In the genomic region with DNA sequence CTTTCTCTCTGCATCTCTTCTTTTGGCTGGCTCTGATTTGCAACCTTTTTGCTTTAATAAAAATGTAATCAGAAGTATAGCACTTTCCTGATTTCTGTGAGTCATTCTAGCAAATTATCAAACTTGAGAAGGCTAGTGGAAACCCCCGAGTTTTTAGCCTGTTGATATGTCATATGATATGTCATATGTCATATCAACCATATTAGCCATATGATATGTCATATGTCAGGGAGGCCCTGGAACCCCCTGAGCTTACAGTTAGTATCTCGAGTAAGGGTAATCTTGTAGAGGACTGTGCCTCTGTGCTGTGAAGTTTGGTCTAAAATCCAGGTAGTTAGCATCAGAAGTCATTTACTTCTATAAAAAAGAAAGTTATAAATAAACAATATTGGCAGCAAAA, we compare ENCODE assay signal across 30 cellular contexts.
"Had no signal": no experiment of that assay in that cellular context is flagged by ENCODE, and none has a peak within 500 bp of the region (broad histone marks: within the 10 kb centered on the region; RNA-seq: fewer than 3 reads in every experiment).

No MANE protein-coding gene starts in this region.

- H3K27ac Mint-ChIP-seq: naive thymus-derived CD8-positive, alpha-beta T cell; natural killer cell treated with Interleukin-12 subunit alpha and Interleukin-12 subunit beta and Interleukin-15 and Interleukin-18, amount 100 ng/mL, for 72 hours; nephron progenitor cell; progenitor cell of endocrine pancreas; stimulated activated memory B cell treated with anti-CD40 and anti-IgM and Interleukin-4, amounts not matched to agents 10 μg/mL and 1 μg/mL and 100 μg/mL, for 72 hours; stimulated activated naive CD8-positive, alpha-beta T cell treated with anti-CD3 and anti-CD28 coated beads, Interleukin-15, amount 100 ng/mL, for 72 hours; type B pancreatic cell had no signal

- FAIRE-seq: small intestine had no signal

- H3K27ac ChIP-seq: ovary, parathyroid adenoma, psoas muscle, right lobe of liver, sigmoid colon, suprapubic skin, testis, tibial artery, transverse colon, upper lobe of right lung, uterus had no signal

- H3K9me3 ChIP-seq: ovary, psoas muscle, right lobe of liver, sigmoid colon, suprapubic skin, testis, transverse colon, upper lobe of right lung, uterus had no signal

- H3K4me1 Mint-ChIP-seq: neural crest cell; stimulated activated memory B cell treated with anti-CD40 and anti-IgM and Interleukin-4, amounts not matched to agents 10 μg/mL and 1 μg/mL and 100 μg/mL, for 72 hours had no signal

- H3K36me3 Mint-ChIP-seq: natural killer cell treated with Interleukin-12 subunit alpha and Interleukin-12 subunit beta and Interleukin-15 and Interleukin-18, amount 100 ng/mL, for 72 hours; stimulated activated memory B cell treated with anti-CD40 and anti-IgM and Interleukin-4, amounts not matched to agents 10 μg/mL and 1 μg/mL and 100 μg/mL, for 72 hours; type B pancreatic cell had no signal

- H3K27me3 ChIP-seq: ovary, right lobe of liver, sigmoid colon, suprapubic skin, testis, tibial artery, transverse colon, upper lobe of right lung, uterus had no signal

- H3K79me2 ChIP-seq: parathyroid adenoma had no signal

- H3K36me3 ChIP-seq: ovary, right lobe of liver, sigmoid colon, suprapubic skin, transverse colon, upper lobe of right lung, uterus had no signal

- ATAC-seq: naive thymus-derived CD8-positive, alpha-beta T cell; natural killer cell treated with Interleukin-12 subunit alpha and Interleukin-12 subunit beta and Interleukin-15 and Interleukin-18, amount 100 ng/mL, for 72 hours; psoas muscle; right cardiac atrium; right lobe of liver; stimulated activated memory B cell treated with anti-CD40 and anti-IgM and Interleukin-4, amounts not matched to agents 10 μg/mL and 1 μg/mL and 100 μg/mL, for 72 hours; stimulated activated naive CD8-positive, alpha-beta T cell treated with anti-CD3 and anti-CD28 coated beads, Interleukin-15, amount 100 ng/mL, for 72 hours; stimulated activated naive CD8-positive, alpha-beta T cell treated with anti-CD3 and anti-CD28 coated beads, Interleukin-15, Interleukin-2, amounts not matched to agents 100 U/mL and 50 U/mL, for 24 hours; upper lobe of right lung had no signal

- H3K4me3 ChIP-seq: ovary, psoas muscle, right lobe of liver, sigmoid colon, suprapubic skin, testis, tibial artery, transverse colon, upper lobe of right lung, uterus had no signal

- H3K27me3 Mint-ChIP-seq: natural killer cell treated with Interleukin-12 subunit alpha and Interleukin-12 subunit beta and Interleukin-15 and Interleukin-18, amount 100 ng/mL, for 72 hours; progenitor cell of endocrine pancreas; stimulated activated memory B cell treated with anti-CD40 and anti-IgM and Interleukin-4, amounts not matched to agents 10 μg/mL and 1 μg/mL and 100 μg/mL, for 72 hours; stimulated activated naive CD8-positive, alpha-beta T cell treated with anti-CD3 and anti-CD28 coated beads, Interleukin-15, amount 100 ng/mL, for 72 hours; type B pancreatic cell had no signal

- H3K4me3 Mint-ChIP-seq: naive thymus-derived CD8-positive, alpha-beta T cell; natural killer cell treated with Interleukin-12 subunit alpha and Interleukin-12 subunit beta and Interleukin-15 and Interleukin-18, amount 100 ng/mL, for 72 hours; nephron progenitor cell; neural crest cell; stimulated activated memory B cell treated with anti-CD40 and anti-IgM and Interleukin-4, amounts not matched to agents 10 μg/mL and 1 μg/mL and 100 μg/mL, for 72 hours; stimulated activated naive CD8-positive, alpha-beta T cell treated with anti-CD3 and anti-CD28 coated beads, Interleukin-15, amount 100 ng/mL, for 72 hours; type B pancreatic cell had no signal

- H2AFZ ChIP-seq: parathyroid adenoma had no signal

- H3K9ac ChIP-seq: parathyroid adenoma had no signal

- H3K4me1 ChIP-seq: parathyroid adenoma, psoas muscle, right lobe of liver, sigmoid colon, suprapubic skin, testis, tibial artery, transverse colon, upper lobe of right lung, uterus had no signal

- DNase-seq: naive thymus-derived CD8-positive, alpha-beta T cell; nephron progenitor cell; occipital lobe; ovary; posterior cingulate gyrus; psoas muscle; right cardiac atrium; right lobe of liver; sigmoid colon; small intestine; stimulated activated CD4-positive, alpha-beta T cell treated with anti-CD3 and anti-CD28 coated beads, Interleukin-15, amount 100 ng/mL, for 24 hours; stimulated activated CD4-positive, alpha-beta T cell treated with anti-CD3 and anti-CD28 coated beads, Interleukin-2, amount 100 ng/mL, for 24 hours; stimulated activated CD4-positive, alpha-beta T cell treated with anti-CD3 and anti-CD28 coated beads, Interleukin-2, amount 100 ng/mL, for 48 hours; stimulated activated CD4-positive, alpha-beta T cell treated with anti-CD3 and anti-CD28 coated beads, Interleukin-4, amount 100 ng/mL, for 24 hours; stimulated activated naive CD4-positive, alpha-beta T cell; stimulated activated naive CD8-positive, alpha-beta T cell treated with anti-CD3 and anti-CD28 coated beads, Interleukin-15, amount 100 ng/mL, for 72 hours; stimulated activated naive CD8-positive, alpha-beta T cell treated with anti-CD3 and anti-CD28 coated beads, Interleukin-15, Interleukin-2, amounts not matched to agents 100 U/mL and 50 U/mL, for 24 hours; substantia nigra; testis; tibial artery; transverse colon; upper lobe of right lung; uterus had no signal
